Comparison of ENCODE assay signal across 32 cellular contexts in genomic region chr3:66948041-66948440, GRCh38.
"Had no signal": no experiment of that assay in that cellular context is flagged by ENCODE, and none has a peak within 500 bp of the region (broad histone marks: within the 10 kb centered on the region; RNA-seq: fewer than 3 reads in every experiment).

No MANE protein-coding gene starts in this region.

- H3K27ac Mint-ChIP-seq: naive thymus-derived CD8-positive, alpha-beta T cell; natural killer cell treated with Interleukin-12 subunit alpha and Interleukin-12 subunit beta and Interleukin-15 and Interleukin-18, amount 100 ng/mL, for 72 hours; nephron progenitor cell; progenitor cell of endocrine pancreas; stimulated activated memory B cell treated with anti-CD40 and anti-IgM and Interleukin-4, amounts not matched to agents 10 μg/mL and 1 μg/mL and 100 μg/mL, for 72 hours; stimulated activated naive CD8-positive, alpha-beta T cell treated with anti-CD3 and anti-CD28 coated beads, Interleukin-15, amount 100 ng/mL, for 72 hours; type B pancreatic cell had no signal

- H3K4me3 Mint-ChIP-seq: naive thymus-derived CD8-positive, alpha-beta T cell; natural killer cell treated with Interleukin-12 subunit alpha and Interleukin-12 subunit beta and Interleukin-15 and Interleukin-18, amount 100 ng/mL, for 72 hours; nephron progenitor cell; neural crest cell; stimulated activated memory B cell treated with anti-CD40 and anti-IgM and Interleukin-4, amounts not matched to agents 10 μg/mL and 1 μg/mL and 100 μg/mL, for 72 hours; stimulated activated naive CD8-positive, alpha-beta T cell treated with anti-CD3 and anti-CD28 coated beads, Interleukin-15, amount 100 ng/mL, for 72 hours; type B pancreatic cell had no signal

- H3K9ac ChIP-seq: parathyroid adenoma had no signal

- H3K27me3 ChIP-seq: neutrophil, ovary, spleen, testis, tibial artery, transverse colon, upper lobe of right lung had no signal

- H3K27ac ChIP-seq: neutrophil, ovary, parathyroid adenoma, psoas muscle, skin epidermis, spleen, suprapubic skin, testis, tibial artery, transverse colon, upper lobe of right lung, uterus had no signal

- H3K4me1 Mint-ChIP-seq: naive thymus-derived CD8-positive, alpha-beta T cell; nephron progenitor cell; stimulated activated memory B cell treated with anti-CD40 and anti-IgM and Interleukin-4, amounts not matched to agents 10 μg/mL and 1 μg/mL and 100 μg/mL, for 72 hours; stimulated activated naive CD8-positive, alpha-beta T cell treated with anti-CD3 and anti-CD28 coated beads, Interleukin-15, amount 100 ng/mL, for 72 hours had no signal

- H3K79me2 ChIP-seq: parathyroid adenoma had no signal

- H3K36me3 ChIP-seq: neutrophil, ovary, spleen, suprapubic skin, tibial artery, transverse colon, upper lobe of right lung, uterus had no signal

- H3K4me2 ChIP-seq: smooth muscle cell had no signal

- ATAC-seq: naive thymus-derived CD8-positive, alpha-beta T cell; natural killer cell treated with Interleukin-12 subunit alpha and Interleukin-12 subunit beta and Interleukin-15 and Interleukin-18, amount 100 ng/mL, for 72 hours; psoas muscle; right cardiac atrium; sciatic nerve; stimulated activated memory B cell treated with anti-CD40 and anti-IgM and Interleukin-4, amounts not matched to agents 10 μg/mL and 1 μg/mL and 100 μg/mL, for 72 hours; stimulated activated naive CD8-positive, alpha-beta T cell treated with anti-CD3 and anti-CD28 coated beads, Interleukin-15, amount 100 ng/mL, for 72 hours; stimulated activated naive CD8-positive, alpha-beta T cell treated with anti-CD3 and anti-CD28 coated beads, Interleukin-15, Interleukin-2, amounts not matched to agents 100 U/mL and 50 U/mL, for 24 hours; upper lobe of right lung had no signal

- H3K9me3 ChIP-seq: neutrophil, ovary, psoas muscle, spleen, suprapubic skin, testis, tibial artery, transverse colon, upper lobe of right lung, uterus had no signal

- H2AFZ ChIP-seq: parathyroid adenoma had no signal

- H3K4me1 ChIP-seq: parathyroid adenoma, psoas muscle, spleen, suprapubic skin, testis, tibial artery, upper lobe of right lung, uterus had no signal

- H3K36me3 Mint-ChIP-seq: naive thymus-derived CD8-positive, alpha-beta T cell; natural killer cell treated with Interleukin-12 subunit alpha and Interleukin-12 subunit beta and Interleukin-15 and Interleukin-18, amount 100 ng/mL, for 72 hours; stimulated activated memory B cell treated with anti-CD40 and anti-IgM and Interleukin-4, amounts not matched to agents 10 μg/mL and 1 μg/mL and 100 μg/mL, for 72 hours; type B pancreatic cell had no signal

- H3K27me3 Mint-ChIP-seq: progenitor cell of endocrine pancreas; stimulated activated memory B cell treated with anti-CD40 and anti-IgM and Interleukin-4, amounts not matched to agents 10 μg/mL and 1 μg/mL and 100 μg/mL, for 72 hours; stimulated activated naive CD8-positive, alpha-beta T cell treated with anti-CD3 and anti-CD28 coated beads, Interleukin-15, amount 100 ng/mL, for 72 hours had no signal

- H3K4me3 ChIP-seq: ovary, psoas muscle, skin epidermis, smooth muscle cell, spleen, suprapubic skin, testis, tibial artery, transverse colon, upper lobe of right lung, uterus had no signal

- H3K9me3 Mint-ChIP-seq: natural killer cell treated with Interleukin-12 subunit alpha and Interleukin-12 subunit beta and Interleukin-15 and Interleukin-18, amount 100 ng/mL, for 72 hours; stimulated activated memory B cell treated with anti-CD40 and anti-IgM and Interleukin-4, amounts not matched to agents 10 μg/mL and 1 μg/mL and 100 μg/mL, for 72 hours had no signal

- DNase-seq: naive thymus-derived CD8-positive, alpha-beta T cell; nephron progenitor cell; occipital lobe; ovary; psoas muscle; right cardiac atrium; spleen; stimulated activated CD4-positive, alpha-beta T cell treated with anti-CD3 and anti-CD28 coated beads, Interleukin-12 subunit alpha, Interleukin-12 subunit beta, amount 100 ng/mL, for 4 hours; stimulated activated CD4-positive, alpha-beta T cell treated with anti-CD3 and anti-CD28 coated beads, Interleukin-1b, Interleukin-23, amount 100 ng/mL, for 48 hours; stimulated activated CD4-positive, alpha-beta T cell treated with anti-CD3 and anti-CD28 coated beads, Interleukin-4, amount 100 ng/mL, for 1 hour; stimulated activated CD4-positive, alpha-beta T cell treated with anti-CD3 and anti-CD28 coated beads, Interleukin-4, amount 100 ng/mL, for 4 hours; stimulated activated CD8-positive, alpha-beta memory T cell treated with anti-CD3 and anti-CD28 coated beads, Interleukin-4, amount 100 ng/mL, for 48 hours; stimulated activated naive CD4-positive, alpha-beta T cell; stimulated activated naive CD8-positive, alpha-beta T cell treated with anti-CD3 and anti-CD28 coated beads, Interleukin-15, amount 100 ng/mL, for 72 hours; stimulated activated naive CD8-positive, alpha-beta T cell treated with anti-CD3 and anti-CD28 coated beads, Interleukin-15, Interleukin-2, amounts not matched to agents 100 U/mL and 50 U/mL, for 24 hours; substantia nigra; testis; tibial artery; transverse colon; upper lobe of right lung; uterus had no signal
